ENCODE assay signal across 10 cellular contexts in genomic region chr7:129187681-129188371, GRCh38. TPM values are rescaled to one million over a fixed set of nuclear protein-coding genes. Genes with fewer than 3 reads are reported as not detected.
DNase-seq lines count a peak whose midpoint lies in the region; ATAC-seq, FAIRE-seq and TF ChIP-seq lines count a peak whose summit lies in the region.
"Had no signal": no experiment of that assay in that cellular context is flagged by ENCODE, and none has a peak within 500 bp of the region (broad histone marks: within the 10 kb centered on the region; RNA-seq: fewer than 3 reads in every experiment).

No MANE protein-coding gene starts in this region.

- no TSS peak for BruUV-seq in endothelial cell of umbilical vein (replicated peaks; lab: Mats Ljungman, UMichigan)

- POLR2A ChIA-PET in CD8-positive, alpha-beta memory T cell (lab: Charles Lee), result no interaction called here
- POLR2A ChIA-PET in endothelial cell of umbilical vein (lab: Charles Lee), result no interaction called here

- no peak overlapping the region for H3K4me3 ChIP-seq in CD8-positive, alpha-beta memory T cell (ENCODE audit: low read length)
- H3K4me3 ChIP-seq in MG63 (peak overlapping the region; percentile 56), endothelial cell of umbilical vein (replicated peaks in 1 of 3; ENCODE audit: insufficient read depth in 1 of 3, low read depth in 1 of 3, low read length in 3 of 3) (peak overlapping the region in 2 of 3 experiments; percentile 34 to 42), mucosa of descending colon (no peak overlapping the region)

- no peaks in the 10 kb centered on the region for H4K20me1 ChIP-seq in endothelial cell of umbilical vein (replicated peaks; ENCODE audit: control insufficient read depth, extremely low read depth, insufficient read depth, low read length)

- dilution Hi-C loops in endothelial cell of umbilical vein (cut with MboI; ENCODE audit: extremely low pct_ligation_motif_present, low sequenced_read_pairs), result no loop called here

- H3K79me2 ChIP-seq in endothelial cell of umbilical vein (ENCODE audit: control insufficient read depth, insufficient read depth, low read length), result no peaks in the 10 kb centered on the region

- peak overlapping the region; percentile 75 for H3K4me2 ChIP-seq in endothelial cell of umbilical vein (ENCODE audit: insufficient read depth, low read length)

- CTCF ChIA-PET in CD8-positive, alpha-beta memory T cell (lab: Charles Lee), result interaction anchor here (0.7 to 0.9 kb wide), 2 partner anchors 34 to 83 kb away, joined by 3 read pairs; no protein-coding TSS in a partner anchor
- CTCF ChIA-PET in endothelial cell of umbilical vein (lab: Charles Lee), result interaction anchor here (1.5 to 3.9 kb wide), 3 partner anchors 22 to 25 kb away, joined by 8 to 32 read pairs (median 8); no protein-coding TSS in a partner anchor

- no peaks in the 10 kb centered on the region for H3K4me1 ChIP-seq in CD8-positive, alpha-beta memory T cell (ENCODE audit: insufficient read depth, low read length)
- H3K4me1 ChIP-seq in endothelial cell of umbilical vein (ENCODE audit: control insufficient read depth, extremely low read depth, insufficient read depth, low read length), result peaks cover 4% of the 10 kb centered on the region
- H3K4me1 ChIP-seq in mucosa of descending colon (ENCODE audit: low read depth), result peaks cover 4% of the 10 kb centered on the region

- no peaks in the 10 kb centered on the region for H3K9me1 ChIP-seq in endothelial cell of umbilical vein (replicated peaks; ENCODE audit: control insufficient read depth, extremely low read depth, insufficient read depth, low read length)

- H3K4me1 Mint-ChIP-seq in CD8-positive, alpha-beta memory T cell, result peaks cover 5 to 12% (median 11%) of the 10 kb centered on the region in 3 donors
- peaks cover 13% of the 10 kb centered on the region for H3K4me1 Mint-ChIP-seq in osteocyte (ENCODE audit: unreplicated experiment)

- H3K36me3 ChIP-seq in CD8-positive, alpha-beta memory T cell (ENCODE audit: insufficient read depth, low read length), result no peaks in the 10 kb centered on the region
- H3K36me3 ChIP-seq in MG63 (no peaks in the 10 kb centered on the region), endothelial cell of umbilical vein (ENCODE audit: control insufficient read depth in 2 of 2, extremely low read depth in 1 of 2, insufficient read depth in 2 of 2, low read length in 2 of 2) (no peaks in the 10 kb centered on the region), mucosa of descending colon (ENCODE audit: low read depth) (no peaks in the 10 kb centered on the region)

- no peak for FAIRE-seq in endothelial cell of umbilical vein (lab: Jason Lieb, UNC)

- H3K27me3 Mint-ChIP-seq in CD8-positive, alpha-beta memory T cell, result peaks cover 41 to 66% of the 10 kb centered on the region in 2 donors
- no peaks in the 10 kb centered on the region for H3K27me3 Mint-ChIP-seq in osteocyte (ENCODE audit: unreplicated experiment)

- H3K27ac Mint-ChIP-seq in CD8-positive, alpha-beta memory T cell, result no peak overlapping the region
- H3K27ac Mint-ChIP-seq in osteocyte (ENCODE audit: unreplicated experiment), result no peak overlapping the region

- no peak for DNase-seq in CD8-positive, alpha-beta memory T cell
- DNase-seq in MG63, result no peak
- no peak for DNase-seq in endothelial cell of umbilical vein (ENCODE audit: low read depth, low spot score)
- DNase-seq in osteocyte (ENCODE audit: extremely low spot score, unreplicated experiment), result no peak
- DNase-seq in NCI-H526 treated with DMSO at 0.1 percent for 48 hours (lab: John Stamatoyannopoulos, UW), result no peak
- no peak for DNase-seq in amniotic stem cell (lab: John Stamatoyannopoulos, UW)
- DNase-seq in activated CD8-positive, alpha-beta memory T cell treated with anti-CD3 and anti-CD28 coated beads for 24 hours, result no peak
- no peak for DNase-seq in mucosa of descending colon
- DNase-seq: foreskin melanocyte; NK-92 treated with Interleukin-12 subunit alpha and Interleukin-12 subunit beta, amount 100 ng/mL, for 24 hours had no signal

- no peak overlapping the region for H3K9ac ChIP-seq in endothelial cell of umbilical vein (replicated peaks; ENCODE audit: extremely low read depth, insufficient read depth, low read length)

- TF ChIP-seq POLR2A in endothelial cell of umbilical vein (IDR thresholded peaks at IDR 0.05; ENCODE audit: low read depth, low read length), result no peak

- ATAC-seq in mucosa of descending colon, result no peak

- H3K9me3 Mint-ChIP-seq in CD8-positive, alpha-beta memory T cell, result no peaks in the 10 kb centered on the region
- H3K9me3 Mint-ChIP-seq in osteocyte (ENCODE audit: unreplicated experiment), result no peaks in the 10 kb centered on the region

- H3K27ac ChIP-seq in CD8-positive, alpha-beta memory T cell (ENCODE audit: low read depth, low read length), result no peak overlapping the region
- H3K27ac ChIP-seq in endothelial cell of umbilical vein (ENCODE audit: insufficient read depth, low read depth, low read length), result no peak overlapping the region

- H2AFZ ChIP-seq in endothelial cell of umbilical vein (ENCODE audit: low read depth, low read length), result peak overlapping the region; percentile 76

- no peaks in the 10 kb centered on the region for H3K9me3 ChIP-seq in CD8-positive, alpha-beta memory T cell (ENCODE audit: low read length)
- H3K9me3 ChIP-seq in MG63, result no peaks in the 10 kb centered on the region
- no peaks in the 10 kb centered on the region for H3K9me3 ChIP-seq in endothelial cell of umbilical vein (replicated peaks; ENCODE audit: control insufficient read depth, insufficient read depth, low read length)
- no peaks in the 10 kb centered on the region for H3K9me3 ChIP-seq in mucosa of descending colon

- intact Hi-C loops in endothelial cell of umbilical vein (cut with micrococcal nuclease), result no loop called here
- intact Hi-C loops in mucosa of descending colon (cut with DNase I, micrococcal nuclease), result no loop called here

- H3K4me3 Mint-ChIP-seq in CD8-positive, alpha-beta memory T cell, result peak overlapping the region; percentile 54 to 79 (median 75)
- peak overlapping the region; percentile 82 for H3K4me3 Mint-ChIP-seq in osteocyte (ENCODE audit: unreplicated experiment)

- TF ChIP-seq CTCF in endothelial cell of umbilical vein (IDR thresholded peaks at IDR 0.05; ENCODE audit: extremely low read depth in 1 of 2, insufficient read depth in 1 of 2, low read depth in 1 of 2, low read length in 2 of 2) (no peak), osteocyte (IDR thresholded peaks at IDR 0.05) (no peak), mucosa of descending colon (IDR thresholded peaks at IDR 0.05) (no peak)

- peaks cover 40% of the 10 kb centered on the region for H3K27me3 ChIP-seq in CD8-positive, alpha-beta memory T cell (ENCODE audit: insufficient read depth, low read length, poor library complexity, severe bottlenecking)
- H3K27me3 ChIP-seq in MG63, result no peaks in the 10 kb centered on the region
- peaks cover 5 to 11% of the 10 kb centered on the region in 2 experiments for H3K27me3 ChIP-seq in endothelial cell of umbilical vein (ENCODE audit: control insufficient read depth in 2 of 2, insufficient read depth in 2 of 2, low read length in 2 of 2)

- H3K36me3 Mint-ChIP-seq in CD8-positive, alpha-beta memory T cell, result peaks cover 0 to 1% (median 0%) of the 10 kb centered on the region in 3 donors
- H3K36me3 Mint-ChIP-seq in osteocyte (ENCODE audit: unreplicated experiment), result peaks cover 11% of the 10 kb centered on the region

RNA-seq across cellular contexts. Expression of gene SMO, which starts 0.6 kb away (rescaled TPM):
- total RNA-seq in CD8-positive, alpha-beta memory T cell, result under 1 TPM; 0.22 to 0.33 TPM
- not detected for polyA plus RNA-seq in CD8-positive, alpha-beta memory T cell
- total RNA-seq in MG63 (2014; rRNA removed; shearing (Covaris generic); ENCODE audit: low replicate concordance), result 9.0 and 14.3 TPM in 2 replicates
- total RNA-seq in endothelial cell of umbilical vein (13.0 and 13.2 TPM in 2 replicates), osteocyte (40.2 and 41.6 TPM in 2 replicates), mucosa of descending colon (10 to 100 TPM in 1 of 3 donors, 1 to 10 TPM in 2; 2.1 to 11.2 (median 2.2) TPM)
- polyA plus RNA-seq in endothelial cell of umbilical vein, result 16.4 and 16.5 TPM in 2 replicates
- polyA plus RNA-seq in endothelial cell of umbilical vein (2011; cell fraction: cytosol; rRNA removed), result 10.2 and 12.0 TPM in 2 replicates
- polyA plus RNA-seq in endothelial cell of umbilical vein (2011; cell fraction: nucleus; rRNA removed), result 27.0 and 29.9 TPM in 2 replicates
- polyA plus RNA-seq in endothelial cell of umbilical vein (2012), result 7.3 and 12.4 TPM in 2 replicates
- polyA minus RNA-seq in endothelial cell of umbilical vein, result 20.3 and 27.1 TPM in 2 replicates
- polyA minus RNA-seq in endothelial cell of umbilical vein (2011; cell fraction: cytosol; rRNA and poly(A)+ RNA removed), result not detected
- polyA minus RNA-seq in endothelial cell of umbilical vein (2011; cell fraction: nucleus; rRNA and poly(A)+ RNA removed), result 8.1 and 9.0 TPM in 2 replicates

RNA-seq across cellular contexts. Expression of gene AHCYL2, which starts 37.0 kb away (rescaled TPM):
- 1 to 10 TPM; 8.2 to 8.4 TPM for total RNA-seq in CD8-positive, alpha-beta memory T cell
- polyA plus RNA-seq in CD8-positive, alpha-beta memory T cell, result 8.1 TPM
- total RNA-seq in MG63 (2014; rRNA removed; shearing (Covaris generic); ENCODE audit: low replicate concordance), result 4.8 and 5.5 TPM in 2 replicates
- 11.0 and 13.5 TPM in 2 replicates for total RNA-seq in endothelial cell of umbilical vein
- polyA plus RNA-seq in endothelial cell of umbilical vein, result 10.0 and 10.8 TPM in 2 replicates
- 7.9 and 8.7 TPM in 2 replicates for polyA plus RNA-seq in endothelial cell of umbilical vein (2011; cell fraction: cytosol; rRNA removed)
- polyA plus RNA-seq in endothelial cell of umbilical vein (2011; cell fraction: nucleus; rRNA removed), result 24.8 and 25.7 TPM in 2 replicates
- polyA plus RNA-seq in endothelial cell of umbilical vein (2012), result 12.2 and 13.3 TPM in 2 replicates
- polyA minus RNA-seq in endothelial cell of umbilical vein, result 25.6 and 27.4 TPM in 2 replicates
- polyA minus RNA-seq in endothelial cell of umbilical vein (2011; cell fraction: cytosol; rRNA and poly(A)+ RNA removed), result 10.4 TPM
- 13.8 and 22.9 TPM in 2 replicates for polyA minus RNA-seq in endothelial cell of umbilical vein (2011; cell fraction: nucleus; rRNA and poly(A)+ RNA removed)
- 19.0 and 19.9 TPM in 2 replicates for total RNA-seq in osteocyte
- 100 to 1,000 TPM; 215 to 717 (median 467) TPM for total RNA-seq in mucosa of descending colon

RNA-seq across cellular contexts. Expression of gene TSPAN33, which starts 43.3 kb away (rescaled TPM):
- total RNA-seq in CD8-positive, alpha-beta memory T cell, result 10 to 100 TPM; 23.2 to 23.6 TPM
- polyA plus RNA-seq in CD8-positive, alpha-beta memory T cell, result 11.6 TPM
- total RNA-seq in MG63 (2014; rRNA removed; shearing (Covaris generic); ENCODE audit: low replicate concordance), result 3.4 and 7.0 TPM in 2 replicates
- total RNA-seq in endothelial cell of umbilical vein (0.16 TPM in 1 of 2 replicates, not detected in the other), osteocyte (0.39 and 1.2 TPM in 2 replicates), mucosa of descending colon (10 to 100 TPM in 1 of 3 donors, 1 to 10 TPM in 2; 9.8 to 15.1 (median 10.0) TPM)
- polyA plus RNA-seq in endothelial cell of umbilical vein, result 0.21 and 0.32 TPM in 2 replicates
- polyA plus RNA-seq in endothelial cell of umbilical vein (2011; cell fraction: cytosol; rRNA removed), result 0.31 and 0.42 TPM in 2 replicates
- 0.24 TPM in 1 of 2 replicates, not detected in the other for polyA plus RNA-seq in endothelial cell of umbilical vein (2011; cell fraction: nucleus; rRNA removed)
- polyA plus RNA-seq in endothelial cell of umbilical vein (2012), result 0.58 and 0.80 TPM in 2 replicates
- polyA minus RNA-seq in endothelial cell of umbilical vein, result 0.45 and 0.73 TPM in 2 replicates
- 2.0 TPM for polyA minus RNA-seq in endothelial cell of umbilical vein (2011; cell fraction: cytosol; rRNA and poly(A)+ RNA removed)
- not detected in 2 replicates for polyA minus RNA-seq in endothelial cell of umbilical vein (2011; cell fraction: nucleus; rRNA and poly(A)+ RNA removed)

Comparison
In these comparisons a context has a peak if more than half of its experiments do, and no peak if none do; other contexts are left out.
1. H3K4me3 ChIP-seq: peak in MG63 (single experiment) and endothelial cell of umbilical vein (2 of 3); none in CD8-positive, alpha-beta memory T cell (single experiment) and mucosa of descending colon (single experiment).
2. RNA of gene AHCYL2, which starts 37.0 kb away (total RNA-seq): 215 to 717 TPM in mucosa of descending colon; 19.0 to 19.9 TPM in osteocyte, 11.0 to 13.5 TPM in endothelial cell of umbilical vein, 8.2 to 8.4 TPM in CD8-positive, alpha-beta memory T cell and 4.8 to 5.5 TPM in MG63; every median in the first group is over 10 times any median in the second.